ENCODE assay signal across 11 cellular contexts in genomic region chr2:156663757-156664409, GRCh38.
DNase-seq lines count a peak whose midpoint lies in the region; ATAC-seq and TF ChIP-seq lines count a peak whose summit lies in the region.
"Had no signal": no experiment of that assay in that cellular context is flagged by ENCODE, and none has a peak within 500 bp of the region (broad histone marks: within the 10 kb centered on the region; RNA-seq: fewer than 3 reads in every experiment).

No MANE protein-coding gene starts in this region.

- in situ Hi-C loops in transverse colon (cut with MboI; ENCODE audit: low pct_ligation_motif_present in 1 of 4, low pct_unique_long_range_greater_than_20kb in 1 of 4, low sequenced_read_pairs in 3 of 4) = no loop called here

- no peak for TF ChIP-seq POLR2A in transverse colon (IDR thresholded peaks at IDR 0.05)

- peaks cover 0 to 3% of the 10 kb centered on the region in 2 donors for H3K27me3 Mint-ChIP-seq in CD4-positive, alpha-beta memory T cell

- H3K27ac Mint-ChIP-seq in CD4-positive, alpha-beta memory T cell = peak overlapping the region in 1 of 7 donors; percentile 51

- H4K20me1 ChIP-seq in MM.1S (ENCODE audit: insufficient read depth, low read length) = no peaks in the 10 kb centered on the region

- H3K9me3 ChIP-seq in CD4-positive, alpha-beta memory T cell (ENCODE audit: control insufficient read depth in 1 of 2, low read length in 2 of 2) = no peaks in the 10 kb centered on the region
- H3K9me3 ChIP-seq in MM.1S (replicated peaks; ENCODE audit: insufficient read depth, low read length) = no peaks in the 10 kb centered on the region
- peaks cover 4 to 5% of the 10 kb centered on the region in 2 donors for H3K9me3 ChIP-seq in transverse colon
- H3K9me3 ChIP-seq: SJCRH30 had no signal

- peaks cover 0 to 6% (median 2%) of the 10 kb centered on the region in 4 donors for H3K4me1 Mint-ChIP-seq in CD4-positive, alpha-beta memory T cell

- no peak overlapping the region for H3K4me3 ChIP-seq in CD4-positive, alpha-beta memory T cell (ENCODE audit: low read length in 2 of 2)
- H3K4me3 ChIP-seq in MM.1S (ENCODE audit: low read length) = no peak overlapping the region
- H3K4me3 ChIP-seq in transverse colon = no peak overlapping the region
- H3K4me3 ChIP-seq: SJCRH30 had no signal

- no peaks in the 10 kb centered on the region for H3K79me2 ChIP-seq in MM.1S (ENCODE audit: low read length)

- H2AFZ ChIP-seq in MM.1S (ENCODE audit: low read length) = peak overlapping the region; percentile 53

- no peak for TF ChIP-seq CTCF in MM.1S (IDR thresholded peaks at IDR 0.05; ENCODE audit: low read length)
- no peak for TF ChIP-seq CTCF in transverse colon (IDR thresholded peaks at IDR 0.05)

- peak overlapping the region; percentile 22 for H3K4me2 ChIP-seq in MM.1S (ENCODE audit: low read depth, low read length)

- no peak overlapping the region for H3K9ac ChIP-seq in MM.1S (ENCODE audit: low read length)

- TF ChIP-seq EP300 in transverse colon (IDR thresholded peaks at IDR 0.05; ENCODE audit: low read depth) = no peak

- H3K27me3 ChIP-seq in CD4-positive, alpha-beta memory T cell (ENCODE audit: insufficient read depth, low read length) = no peaks in the 10 kb centered on the region
- H3K27me3 ChIP-seq in MM.1S (replicated peaks; ENCODE audit: insufficient read depth, low read length) (no peaks in the 10 kb centered on the region), transverse colon (no peaks in the 10 kb centered on the region)
- H3K27me3 ChIP-seq: SJCRH30 had no signal

- H3K36me3 ChIP-seq in CD4-positive, alpha-beta memory T cell (ENCODE audit: insufficient read depth, low read length) = no peaks in the 10 kb centered on the region
- H3K36me3 ChIP-seq in MM.1S (replicated peaks; ENCODE audit: insufficient read depth, low read length) (no peaks in the 10 kb centered on the region), transverse colon (no peaks in the 10 kb centered on the region)
- H3K36me3 ChIP-seq: SJCRH30 had no signal

- peaks cover 0 to 10% (median 7%) of the 10 kb centered on the region in 8 donors for H3K9me3 Mint-ChIP-seq in CD4-positive, alpha-beta memory T cell

- intact Hi-C loops in CD4-positive, alpha-beta memory T cell (cut with micrococcal nuclease) = no loop called here
- intact Hi-C loops in transverse colon (cut with DNase I; ENCODE audit: low total_unique reads) = no loop called here

- CTCF ChIA-PET in CD4-positive, alpha-beta memory T cell (lab: Charles Lee; ENCODE audit: partially characterized antibody) = no interaction called here

- H3F3A ChIP-seq in MM.1S (ENCODE audit: insufficient read depth, low read length) = no peaks in the 10 kb centered on the region

- POLR2A ChIA-PET in CD4-positive, alpha-beta memory T cell (lab: Charles Lee; ENCODE audit: partially characterized antibody) = no interaction called here

- H3K9me2 ChIP-seq in MM.1S (replicated peaks; ENCODE audit: insufficient read depth, low read length) = no peaks in the 10 kb centered on the region

- peak overlapping the region; percentile 7 to 73 (median 16) for H3K4me3 Mint-ChIP-seq in CD4-positive, alpha-beta memory T cell

- peak in 1 of 5 donors; percentile 11 for DNase-seq in CD4-positive, alpha-beta memory T cell
- DNase-seq in MM.1S (peak; percentile 46), AG20443 (ENCODE audit: low spot score) (no peak), NCI-H1436 (lab: John Stamatoyannopoulos, UW) (no peak), NK-92 (lab: John Stamatoyannopoulos, UW; ENCODE audit: unreplicated experiment) (no peak), transverse colon (no peak)
- DNase-seq: NCI-H1436 treated with DMSO at 0.1 percent for 48 hours; SJCRH30; stimulated activated CD4-positive, alpha-beta T cell treated with anti-CD3 and anti-CD28 coated beads, Interleukin-2, amount 100 ng/mL, for 24 hours had no signal

- no peak overlapping the region for H3K27ac ChIP-seq in CD4-positive, alpha-beta memory T cell (ENCODE audit: low read depth, low read length)
- no peak overlapping the region for H3K27ac ChIP-seq in MM.1S (ENCODE audit: low read length)
- H3K27ac ChIP-seq in transverse colon = no peak overlapping the region
- H3K27ac ChIP-seq: SJCRH30 had no signal

- 38% methylated on average over 1 of the region's 1 CpG; no CpG with 5 or more reads in 1 of the 2 donors for WGBS in transverse colon (ENCODE audit: low coverage in 1 of 2), 2 donors

- no peaks in the 10 kb centered on the region for H3K36me3 Mint-ChIP-seq in CD4-positive, alpha-beta memory T cell

- peak; percentile 87 for ATAC-seq in GM19324 (IDR thresholded peaks at IDR 0.05; ENCODE audit: low FRiP score, unreplicated experiment)
- peak; percentile 95 for ATAC-seq in HG02798 (IDR thresholded peaks at IDR 0.05; ENCODE audit: poor library complexity, unreplicated experiment)

- H3K4me1 ChIP-seq in CD4-positive, alpha-beta memory T cell (ENCODE audit: insufficient read depth, low read length) = no peaks in the 10 kb centered on the region
- H3K4me1 ChIP-seq in MM.1S (ENCODE audit: low read length) (no peaks in the 10 kb centered on the region), transverse colon (no peaks in the 10 kb centered on the region)
- H3K4me1 ChIP-seq: SJCRH30 had no signal
